ENCODE assay signal across 12 cellular contexts in the genomic region with DNA sequence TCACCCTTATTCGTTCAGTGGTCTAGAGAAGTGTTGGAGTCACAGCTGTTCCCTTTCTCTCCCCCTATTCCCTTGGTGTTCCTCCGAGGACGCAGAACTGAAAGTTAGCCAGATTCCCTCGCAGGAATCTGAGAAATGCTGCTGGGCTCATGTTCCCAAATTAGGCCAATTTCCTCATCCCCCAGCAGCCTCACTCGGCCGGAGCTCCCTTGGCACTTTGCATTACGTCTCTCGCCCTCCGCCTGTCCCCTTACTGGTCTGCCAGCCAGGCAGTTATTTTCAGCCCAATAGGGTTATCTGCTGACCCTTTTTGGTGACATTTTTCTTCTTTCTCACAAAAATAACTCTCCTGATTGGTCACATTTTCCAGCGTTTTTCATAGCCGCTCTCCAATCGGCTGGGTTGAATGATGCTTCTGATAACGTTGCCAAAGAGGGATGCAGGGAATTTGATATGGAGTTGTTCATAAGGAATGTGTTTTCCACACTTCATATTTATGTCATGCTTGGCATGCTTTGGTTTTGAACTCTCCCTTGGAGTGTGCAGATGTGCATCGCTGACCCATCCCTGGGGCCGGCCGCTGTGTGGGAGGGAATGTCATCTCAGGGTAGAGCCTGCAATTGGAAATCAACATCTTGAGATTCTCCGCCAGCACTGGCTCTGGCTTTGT. TPM values are rescaled to one million over a fixed set of nuclear protein-coding genes. Genes with fewer than 3 reads are reported as not detected.
DNase-seq lines count a peak whose midpoint lies in the region; ATAC-seq and TF ChIP-seq lines count a peak whose summit lies in the region.
"Had no signal": no experiment of that assay in that cellular context is flagged by ENCODE, and none has a peak within 500 bp of the region (broad histone marks: within the 10 kb centered on the region; RNA-seq: fewer than 3 reads in every experiment).

No MANE protein-coding gene starts in this region.

- CTCF ChIA-PET in activated naive CD4-positive, alpha-beta T cell treated with anti-CD3 and anti-CD28 coated beads, Interleukin-2, amount 10 ng/mL, durations not matched to agents 7 days and 5 days (lab: Charles Lee): interaction anchor here (1.5 to 1.6 kb wide), 2 partner anchors 13 to 392 kb away, joined by 3 to 4 read pairs; no protein-coding TSS in a partner anchor

- peaks cover 21 to 39% of the 10 kb centered on the region in 2 donors for H3K4me1 ChIP-seq in gastrocnemius medialis

- H3K27ac Mint-ChIP-seq in stimulated activated memory B cell treated with anti-CD40 and anti-IgM and Interleukin-4, amounts not matched to agents 10 μg/mL and 1 μg/mL and 100 μg/mL, for 72 hours: no peak overlapping the region
- H3K27ac Mint-ChIP-seq in activated naive CD4-positive, alpha-beta T cell treated with anti-CD3 and anti-CD28 coated beads, Interleukin-2, amount 10 ng/mL, durations not matched to agents 7 days and 5 days: no peak overlapping the region

- H3K27me3 ChIP-seq in gastrocnemius medialis: no peaks in the 10 kb centered on the region
- H3K27me3 ChIP-seq: cardiac muscle cell had no signal

- H3K36me3 ChIP-seq in gastrocnemius medialis: peaks cover 0 to 5% of the 10 kb centered on the region in 2 donors

- in situ Hi-C loops in gastrocnemius medialis (cut with MboI; ENCODE audit: low sequenced_read_pairs in 4 of 4): no loop called here

- H3K9me3 Mint-ChIP-seq in stimulated activated memory B cell treated with anti-CD40 and anti-IgM and Interleukin-4, amounts not matched to agents 10 μg/mL and 1 μg/mL and 100 μg/mL, for 72 hours: no peaks in the 10 kb centered on the region
- no peaks in the 10 kb centered on the region for H3K9me3 Mint-ChIP-seq in activated naive CD4-positive, alpha-beta T cell treated with anti-CD3 and anti-CD28 coated beads, Interleukin-2, amount 10 ng/mL, durations not matched to agents 7 days and 5 days

- no peaks in the 10 kb centered on the region for H3K9me3 ChIP-seq in gastrocnemius medialis

- H3K4me3 Mint-ChIP-seq in stimulated activated memory B cell treated with anti-CD40 and anti-IgM and Interleukin-4, amounts not matched to agents 10 μg/mL and 1 μg/mL and 100 μg/mL, for 72 hours: no peak overlapping the region
- no peak overlapping the region for H3K4me3 Mint-ChIP-seq in activated naive CD4-positive, alpha-beta T cell treated with anti-CD3 and anti-CD28 coated beads, Interleukin-2, amount 10 ng/mL, durations not matched to agents 7 days and 5 days

- peaks cover 11% of the 10 kb centered on the region for H3K4me1 Mint-ChIP-seq in stimulated activated memory B cell treated with anti-CD40 and anti-IgM and Interleukin-4, amounts not matched to agents 10 μg/mL and 1 μg/mL and 100 μg/mL, for 72 hours
- no peaks in the 10 kb centered on the region for H3K4me1 Mint-ChIP-seq in activated naive CD4-positive, alpha-beta T cell treated with anti-CD3 and anti-CD28 coated beads, Interleukin-2, amount 10 ng/mL, durations not matched to agents 7 days and 5 days

- no peaks in the 10 kb centered on the region for H3K27me3 Mint-ChIP-seq in stimulated activated memory B cell treated with anti-CD40 and anti-IgM and Interleukin-4, amounts not matched to agents 10 μg/mL and 1 μg/mL and 100 μg/mL, for 72 hours
- H3K27me3 Mint-ChIP-seq in activated naive CD4-positive, alpha-beta T cell treated with anti-CD3 and anti-CD28 coated beads, Interleukin-2, amount 10 ng/mL, durations not matched to agents 7 days and 5 days: no peaks in the 10 kb centered on the region

- H3K4me3 ChIP-seq in coronary artery (peak overlapping the region; percentile 42), gastrocnemius medialis (peak overlapping the region; percentile 12 to 19 (median 14))
- H3K4me3 ChIP-seq: cardiac muscle cell had no signal

- ATAC-seq in left lobe of liver (peak; percentile 42), gastrocnemius medialis (peak; percentile 54 to 89)
- ATAC-seq in stimulated activated memory B cell treated with anti-CD40 and anti-IgM and Interleukin-4, amounts not matched to agents 10 μg/mL and 1 μg/mL and 100 μg/mL, for 72 hours: no peak

- peaks cover 42% of the 10 kb centered on the region for H3K36me3 Mint-ChIP-seq in stimulated activated memory B cell treated with anti-CD40 and anti-IgM and Interleukin-4, amounts not matched to agents 10 μg/mL and 1 μg/mL and 100 μg/mL, for 72 hours
- no peaks in the 10 kb centered on the region for H3K36me3 Mint-ChIP-seq in activated naive CD4-positive, alpha-beta T cell treated with anti-CD3 and anti-CD28 coated beads, Interleukin-2, amount 10 ng/mL, durations not matched to agents 7 days and 5 days

- no peak for TF ChIP-seq CTCF in coronary artery (IDR thresholded peaks at IDR 0.05)
- TF ChIP-seq CTCF in gastrocnemius medialis (IDR thresholded peaks at IDR 0.05 in 4 of 5, conservative IDR thresholded peaks at IDR 0.05 in 1 of 5): no peak

- intact Hi-C loops in gastrocnemius medialis (cut with DNase I; ENCODE audit: low total_unique reads): no loop called here

- H3K27ac ChIP-seq in coronary artery (peak overlapping the region; percentile 91 to 94), gastrocnemius medialis (peak overlapping the region; percentile 62 to 74 (median 63))
- H3K27ac ChIP-seq: cardiac muscle cell had no signal

- DNase-seq in AG08396 (ENCODE audit: low spot score) (peak; percentile 82), coronary artery (ENCODE audit: low spot score) (peak; percentile 96), left lobe of liver (ENCODE audit: low spot score) (no peak), gastrocnemius medialis (peak in 1 of 2 donors; percentile 67), NCI-H748 treated with DMSO at 0.1 percent for 48 hours (lab: John Stamatoyannopoulos, UW) (no peak)
- DNase-seq in effector CD4-positive, alpha-beta T cell: no peak
- no peak for DNase-seq in activated naive CD4-positive, alpha-beta T cell treated with anti-CD3 and anti-CD28 coated beads, Interleukin-2, amount 10 ng/mL, durations not matched to agents 7 days and 5 days
- DNase-seq: activated CD4-positive, alpha-beta T cell treated with anti-CD3 and anti-CD28 coated beads for 1 hour; foreskin melanocyte; NCI-H1694 treated with DMSO at 0.1 percent for 48 hours had no signal

- TF ChIP-seq POLR2A in gastrocnemius medialis (IDR thresholded peaks at IDR 0.05): no peak

RNA-seq across cellular contexts. Expression of a gene that starts 9.9 kb away (rescaled TPM):
- total RNA-seq in left lobe of liver (13.7 TPM), gastrocnemius medialis (10 to 100 TPM in 3 of 4 donors, 1 to 10 TPM in 1; 8.7 to 18.1 (median 14.2) TPM)

RNA-seq across cellular contexts. Expression of a gene that starts 13.7 kb away (rescaled TPM):
- total RNA-seq in left lobe of liver (5.5 TPM), gastrocnemius medialis (100 to 1,000 TPM in 1 of 4 donors, 10 to 100 TPM in 3; 28.3 to 102 (median 60.8) TPM)

Comparison
In these comparisons a context has a peak if more than half of its experiments do, and no peak if none do; other contexts are left out.
1. DNase-seq: peak in AG08396 (single experiment) and coronary artery (single experiment); none in left lobe of liver (single experiment), effector CD4-positive, alpha-beta T cell (single experiment), NCI-H748 treated with DMSO at 0.1 percent for 48 hours (single experiment) and activated naive CD4-positive, alpha-beta T cell treated with anti-CD3 and anti-CD28 coated beads, Interleukin-2, amount 10 ng/mL, durations not matched to agents 7 days and 5 days (single experiment).